In the genomic region with DNA sequence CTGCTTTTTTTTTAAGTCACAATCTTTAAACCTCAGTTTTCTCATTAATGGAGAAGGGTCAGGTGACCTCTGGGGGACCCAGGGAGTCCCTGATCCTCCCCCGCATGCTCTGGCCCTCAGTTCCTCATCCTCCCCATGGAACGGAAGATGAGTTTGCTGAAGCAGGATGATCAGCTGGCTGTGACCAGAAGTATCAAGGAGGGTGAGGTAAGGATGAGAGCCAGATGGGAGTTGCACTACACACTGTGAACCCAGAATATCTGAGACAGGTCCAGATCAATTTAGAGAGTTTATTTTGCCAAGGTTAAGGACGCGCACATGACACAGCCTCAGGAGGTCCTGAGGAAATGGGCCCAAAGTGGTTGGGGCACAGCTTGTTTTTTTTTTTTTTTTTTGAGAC, we compare ENCODE assay signal across 1 cellular context.
TF ChIP-seq lines count a peak whose summit lies in the region.

No MANE protein-coding gene starts in this region.

TF ChIP-seq in H1, 55 proteins besides CTCF, POLR2A, EP300 and RAD21:
- TF ChIP-seq TAF7 (optimal IDR thresholded peaks at IDR 0.05; ENCODE audit: borderline replicate concordance, low read depth, low read length) (no peak), NRF1 (IDR thresholded peaks at IDR 0.05; ENCODE audit: low read depth, low read length) (no peak), BCL11A (IDR thresholded peaks at IDR 0.05; ENCODE audit: low read depth in 2 of 2, low read length in 2 of 2) (no peak), SP2 (IDR thresholded peaks at IDR 0.05; ENCODE audit: low read length) (no peak)
